3 cellular contexts compared by ENCODE assay signal in genomic region chr12:122935318-122935717, GRCh38.
TF ChIP-seq lines count a peak whose summit lies in the region.

No MANE protein-coding gene starts in this region.

TF ChIP-seq in HCT116, 20 proteins besides CTCF, POLR2A, EP300 and RAD21:
- no peak for TF ChIP-seq CEBPB (IDR thresholded peaks at IDR 0.05; ENCODE audit: low read depth)
- no peak for TF ChIP-seq ELF1 (IDR thresholded peaks at IDR 0.05; ENCODE audit: borderline replicate concordance, low read depth)
- TF ChIP-seq POLR2AphosphoS5 (IDR thresholded peaks at IDR 0.05; ENCODE audit: low read depth, low read length) = no peak
- TF ChIP-seq CBX3 (IDR thresholded peaks at IDR 0.05; ENCODE audit: low read depth) = no peak
- no peak for TF ChIP-seq TCF7L2 (IDR thresholded peaks at IDR 0.05; ENCODE audit: borderline replicate concordance, extremely low read depth, insufficient read depth, insufficient read length)
- no peak for TF ChIP-seq JUND (IDR thresholded peaks at IDR 0.05)
- TF ChIP-seq EGR1 (IDR thresholded peaks at IDR 0.05; ENCODE audit: low read depth) = no peak
- no peak for TF ChIP-seq MAX (IDR thresholded peaks at IDR 0.05)
- TF ChIP-seq SRF (IDR thresholded peaks at IDR 0.05; ENCODE audit: low read depth) = no peak
- TF ChIP-seq SP1 (IDR thresholded peaks at IDR 0.05; ENCODE audit: low read depth) = no peak
- TF ChIP-seq YY1 (IDR thresholded peaks at IDR 0.05; ENCODE audit: extremely low read depth, insufficient replicate concordance, low read depth, low read length) = no peak
- TF ChIP-seq ZBTB33 (IDR thresholded peaks at IDR 0.05; ENCODE audit: extremely low read depth, insufficient replicate concordance, low read length) = no peak
- TF ChIP-seq ATF3 (IDR thresholded peaks at IDR 0.05) = no peak
TF ChIP-seq in HCT116: peak in this region for 0.

TF ChIP-seq in WTC11, 78 proteins besides CTCF, POLR2A, EP300 and RAD21:
- no peak for TF ChIP-seq STAT6 (CRISPR knock-in tag; conservative IDR thresholded peaks at IDR 0.05; ENCODE audit: low read depth)
- TF ChIP-seq FOXP4 (CRISPR knock-in tag; IDR thresholded peaks at IDR 0.05) = no peak
- no peak for TF ChIP-seq GABPB1 (CRISPR knock-in tag; IDR thresholded peaks at IDR 0.05)
- no peak for TF ChIP-seq TEAD4 (CRISPR knock-in tag; IDR thresholded peaks at IDR 0.05)
- no peak for TF ChIP-seq RORB (CRISPR knock-in tag; IDR thresholded peaks at IDR 0.05)
- no peak for TF ChIP-seq RELA (CRISPR knock-in tag; IDR thresholded peaks at IDR 0.05; ENCODE audit: borderline replicate concordance)
- TF ChIP-seq OVOL2 (CRISPR knock-in tag; IDR thresholded peaks at IDR 0.05; ENCODE audit: borderline replicate concordance) = no peak
- TF ChIP-seq GTF2I (CRISPR knock-in tag; conservative IDR thresholded peaks at IDR 0.05) = no peak
- no peak for TF ChIP-seq ATF3 (CRISPR knock-in tag; conservative IDR thresholded peaks at IDR 0.05)
- TF ChIP-seq ZNF512 (CRISPR knock-in tag; IDR thresholded peaks at IDR 0.05; ENCODE audit: borderline replicate concordance) = no peak
- no peak for TF ChIP-seq MAX (CRISPR knock-in tag; IDR thresholded peaks at IDR 0.05)
- no peak for TF ChIP-seq MYBL2 (CRISPR knock-in tag; IDR thresholded peaks at IDR 0.05)
TF ChIP-seq in WTC11: peak in this region for 0.

TF ChIP-seq in SK-N-SH treated with all-trans-retinoic acid at 6 μM for 48 hours, 23 proteins besides CTCF, POLR2A, EP300 and RAD21:
- TF ChIP-seq BACH2 (CRISPR knock-in tag; IDR thresholded peaks at IDR 0.05; ENCODE audit: borderline replicate concordance) (no peak), ZFP30 (CRISPR knock-in tag; IDR thresholded peaks at IDR 0.05) (no peak), CREB5 (CRISPR knock-in tag; IDR thresholded peaks at IDR 0.05; ENCODE audit: low read depth) (no peak), ZC3H10 (CRISPR knock-in tag; IDR thresholded peaks at IDR 0.05) (no peak), PATZ1 (CRISPR knock-in tag; IDR thresholded peaks at IDR 0.05; ENCODE audit: borderline replicate concordance) (no peak), TSHZ2 (CRISPR knock-in tag; IDR thresholded peaks at IDR 0.05) (no peak), OSR1 (CRISPR knock-in tag; IDR thresholded peaks at IDR 0.05) (no peak), PPARA (CRISPR knock-in tag; IDR thresholded peaks at IDR 0.05; ENCODE audit: borderline replicate concordance) (no peak), CSRNP3 (CRISPR knock-in tag; IDR thresholded peaks at IDR 0.05) (no peak), ESRRG (CRISPR knock-in tag; IDR thresholded peaks at IDR 0.05) (no peak), ZNF8 (CRISPR knock-in tag; IDR thresholded peaks at IDR 0.05) (no peak), TOX (CRISPR knock-in tag; IDR thresholded peaks at IDR 0.05; ENCODE audit: borderline replicate concordance) (no peak), SNAI2 (CRISPR knock-in tag; IDR thresholded peaks at IDR 0.05) (no peak), CSDC2 (CRISPR knock-in tag; IDR thresholded peaks at IDR 0.05) (no peak)
